In genomic region chr7:130948913-130949312, GRCh38 we compare ENCODE assay signal across 21 cellular contexts.
DNase-seq lines count a peak whose midpoint lies in the region; ATAC-seq and TF ChIP-seq lines count a peak whose summit lies in the region.
"Had no signal": no experiment of that assay in that cellular context is flagged by ENCODE, and none has a peak within 500 bp of the region (broad histone marks: within the 10 kb centered on the region; RNA-seq: fewer than 3 reads in every experiment).

No MANE protein-coding gene starts in this region.

- POLR2A ChIA-PET in PC-9 (lab: Charles Lee; ENCODE audit: unreplicated experiment): no interaction called here

- peaks cover 42% of the 10 kb centered on the region for H3K36me3 Mint-ChIP-seq in stimulated activated naive CD8-positive, alpha-beta T cell treated with anti-CD3 and anti-CD28 coated beads, Interleukin-15, Interleukin-2, amounts not matched to agents 100 ng/mL and 50 ng/mL, for 24 hours (ENCODE audit: low read depth)
- H3K36me3 Mint-ChIP-seq in activated naive CD8-positive, alpha-beta T cell treated with anti-CD3 and anti-CD28 coated beads for 36 hours: peaks cover 53% of the 10 kb centered on the region

- no peaks in the 10 kb centered on the region for H3K27me3 Mint-ChIP-seq in stimulated activated naive CD8-positive, alpha-beta T cell treated with anti-CD3 and anti-CD28 coated beads, Interleukin-15, Interleukin-2, amounts not matched to agents 100 ng/mL and 50 ng/mL, for 24 hours
- peaks cover 5% of the 10 kb centered on the region for H3K27me3 Mint-ChIP-seq in activated naive CD8-positive, alpha-beta T cell treated with anti-CD3 and anti-CD28 coated beads for 36 hours
- H3K27me3 Mint-ChIP-seq: stimulated activated memory B cell treated with anti-CD40 and anti-IgM and Interleukin-4, amounts not matched to agents 10 μg/mL and 1 μg/mL and 100 μg/mL, for 72 hours had no signal

- peaks cover 95% of the 10 kb centered on the region for H4K20me1 ChIP-seq in OCI-LY3 (ENCODE audit: insufficient read depth, low read length)
- H4K20me1 ChIP-seq in PC-9 (ENCODE audit: insufficient read depth): no peaks in the 10 kb centered on the region

- peak overlapping the region; percentile 66 for H3K4me3 Mint-ChIP-seq in stimulated activated naive CD8-positive, alpha-beta T cell treated with anti-CD3 and anti-CD28 coated beads, Interleukin-15, Interleukin-2, amounts not matched to agents 100 ng/mL and 50 ng/mL, for 24 hours
- no peak overlapping the region for H3K4me3 Mint-ChIP-seq in activated naive CD8-positive, alpha-beta T cell treated with anti-CD3 and anti-CD28 coated beads for 36 hours
- H3K4me3 Mint-ChIP-seq: nephron; stimulated activated memory B cell treated with anti-CD40 and anti-IgM and Interleukin-4, amounts not matched to agents 10 μg/mL and 1 μg/mL and 100 μg/mL, for 72 hours had no signal

- H3K27ac ChIP-seq in OCI-LY3 (ENCODE audit: low read length) (peak overlapping the region; percentile 74), PC-9 (no peak overlapping the region)

- peaks cover 64% of the 10 kb centered on the region for H3K36me3 ChIP-seq in OCI-LY3 (replicated peaks; ENCODE audit: low read depth, low read length)
- H3K36me3 ChIP-seq in PC-9 (ENCODE audit: low read depth): peaks cover 36% of the 10 kb centered on the region

- H3K9me3 Mint-ChIP-seq in stimulated activated naive CD8-positive, alpha-beta T cell treated with anti-CD3 and anti-CD28 coated beads, Interleukin-15, Interleukin-2, amounts not matched to agents 100 ng/mL and 50 ng/mL, for 24 hours: no peaks in the 10 kb centered on the region
- H3K9me3 Mint-ChIP-seq in activated naive CD8-positive, alpha-beta T cell treated with anti-CD3 and anti-CD28 coated beads for 36 hours: no peaks in the 10 kb centered on the region
- H3K9me3 Mint-ChIP-seq: nephron; stimulated activated memory B cell treated with anti-CD40 and anti-IgM and Interleukin-4, amounts not matched to agents 10 μg/mL and 1 μg/mL and 100 μg/mL, for 72 hours had no signal

- H3K9me2 ChIP-seq in PC-9 (ENCODE audit: insufficient read depth): no peaks in the 10 kb centered on the region

- H3K4me2 ChIP-seq in OCI-LY3 (ENCODE audit: low read length) (peak overlapping the region; percentile 55), PC-9 (no peak overlapping the region)

- H3K4me3 ChIP-seq in OCI-LY3 (ENCODE audit: low read length) (0 out of 2 replicates have a peak overlapping the region, but pooled peaks have one; percentile 12), PC-9 (no peak overlapping the region)
- H3K4me3 ChIP-seq: right atrium auricular region had no signal

- H3K79me2 ChIP-seq in OCI-LY3 (ENCODE audit: low read length) (peaks cover 100% of the 10 kb centered on the region), PC-9 (ENCODE audit: low read depth) (peaks cover 80% of the 10 kb centered on the region)

- DNase-seq in stimulated activated naive CD8-positive, alpha-beta T cell treated with anti-CD3 and anti-CD28 coated beads, Interleukin-15, Interleukin-2, amounts not matched to agents 100 U/mL and 50 U/mL, for 24 hours: no peak
- DNase-seq in activated naive CD8-positive, alpha-beta T cell treated with anti-CD3 and anti-CD28 coated beads for 36 hours: no peak
- DNase-seq in PC-9 (no peak), HPDE6-E6E7 (ENCODE audit: extremely low spot score) (no peak), erythroblast (lab: John Stamatoyannopoulos, UW) (no peak)
- DNase-seq: activated naive CD4-positive, alpha-beta T cell treated with anti-CD3 and anti-CD28 coated beads, Interleukin-2, amount 50 U/mL, for 16 hours; AML-193; COR-L47; GDM1; KBM-7; kidney; NCI-H1436; NCI-H446 treated with DMSO at 0.1 percent for 48 hours; PC-3; SIG-M5; stimulated activated CD4-positive, alpha-beta T cell treated with anti-CD3 and anti-CD28 coated beads, Interleukin-4, amount 100 ng/mL, for 1 hour had no signal

- H3K4me1 Mint-ChIP-seq in stimulated activated naive CD8-positive, alpha-beta T cell treated with anti-CD3 and anti-CD28 coated beads, Interleukin-15, Interleukin-2, amounts not matched to agents 100 ng/mL and 50 ng/mL, for 24 hours (ENCODE audit: low read depth): peaks cover 44% of the 10 kb centered on the region
- peaks cover 54% of the 10 kb centered on the region for H3K4me1 Mint-ChIP-seq in activated naive CD8-positive, alpha-beta T cell treated with anti-CD3 and anti-CD28 coated beads for 36 hours
- H3K4me1 Mint-ChIP-seq: nephron had no signal

- no peaks in the 10 kb centered on the region for H3K27me3 ChIP-seq in OCI-LY3 (ENCODE audit: low read depth, low read length)
- no peaks in the 10 kb centered on the region for H3K27me3 ChIP-seq in PC-9 (ENCODE audit: insufficient read depth, low read depth)
- H3K27me3 ChIP-seq: right atrium auricular region had no signal

- TF ChIP-seq POLR2A in erythroblast (IDR thresholded peaks at IDR 0.05; ENCODE audit: low read length): no peak

- no peak overlapping the region; the same call in 1 of the 2 replicates for H3K9ac ChIP-seq in OCI-LY3 (ENCODE audit: low read length)

- H3K9me3 ChIP-seq in OCI-LY3 (ENCODE audit: insufficient read depth, low read length): no peaks in the 10 kb centered on the region
- H3K9me3 ChIP-seq in PC-9 (ENCODE audit: insufficient read depth, low read depth): no peaks in the 10 kb centered on the region
- H3K9me3 ChIP-seq: right atrium auricular region had no signal

- BruUV-seq in PC-9 (replicated peaks; lab: Mats Ljungman, UMichigan): no TSS peak

- no peak for TF ChIP-seq CTCF in OCI-LY3 (IDR thresholded peaks at IDR 0.05; ENCODE audit: low read depth, low read length)
- TF ChIP-seq CTCF in PC-9 (conservative IDR thresholded peaks at IDR 0.05): no peak

- no peak overlapping the region for H3K27ac Mint-ChIP-seq in stimulated activated naive CD8-positive, alpha-beta T cell treated with anti-CD3 and anti-CD28 coated beads, Interleukin-15, Interleukin-2, amounts not matched to agents 100 ng/mL and 50 ng/mL, for 24 hours
- H3K27ac Mint-ChIP-seq in activated naive CD8-positive, alpha-beta T cell treated with anti-CD3 and anti-CD28 coated beads for 36 hours: peak overlapping the region; percentile 74
- H3K27ac Mint-ChIP-seq: nephron had no signal

- H3K4me1 ChIP-seq in OCI-LY3 (ENCODE audit: low read length) (peaks cover 95% of the 10 kb centered on the region), PC-9 (replicated peaks; ENCODE audit: insufficient read depth) (peaks cover 18% of the 10 kb centered on the region; the same call in 1 of the 2 replicates)

- H2AFZ ChIP-seq in OCI-LY3 (ENCODE audit: low read depth, low read length): no peak overlapping the region
- H2AFZ ChIP-seq in PC-9: no peak overlapping the region

- CTCF ChIA-PET in PC-9 (lab: Charles Lee): interaction anchor here (0.6 to 0.7 kb wide), 2 partner anchors 10 to 11 kb away, joined by 5 to 6 read pairs; no protein-coding TSS in a partner anchor

- H3F3A ChIP-seq in PC-9 (ENCODE audit: insufficient read depth, low read depth): peaks cover 18% of the 10 kb centered on the region

- ATAC-seq in stimulated activated naive CD8-positive, alpha-beta T cell treated with anti-CD3 and anti-CD28 coated beads, Interleukin-15, Interleukin-2, amounts not matched to agents 100 U/mL and 50 U/mL, for 24 hours: no peak
- ATAC-seq: PC-3 had no signal

- intact Hi-C loops in PC-9 (cut with micrococcal nuclease; ENCODE audit: unreplicated experiment): no loop called here
